In genomic region chr5:79754865-79755555, GRCh38 we compare ENCODE assay signal across 21 cellular contexts.
DNase-seq lines count a peak whose midpoint lies in the region; ATAC-seq and TF ChIP-seq lines count a peak whose summit lies in the region.
"Had no signal": no experiment of that assay in that cellular context is flagged by ENCODE, and none has a peak within 500 bp of the region (broad histone marks: within the 10 kb centered on the region; RNA-seq: fewer than 3 reads in every experiment).

No MANE protein-coding gene starts in this region.

- H3K27me3 ChIP-seq in SK-N-SH (ENCODE audit: insufficient read depth) (no peaks in the 10 kb centered on the region), adipocyte (replicated peaks; ENCODE audit: control insufficient read depth, insufficient read depth, low read length) (no peaks in the 10 kb centered on the region), liver (ENCODE audit: control insufficient read depth in 4 of 4, insufficient read depth in 4 of 4, low read length in 3 of 4) (no peaks in the 10 kb centered on the region), ascending aorta (no peaks in the 10 kb centered on the region), SJCRH30 (no peaks in the 10 kb centered on the region)
- H3K27me3 ChIP-seq: Peyer's patch had no signal

- DNase-seq in SK-N-SH (no peak), adipocyte (ENCODE audit: low read depth) (peak; percentile 5), ascending aorta (ENCODE audit: low spot score in 2 of 2) (no peak), SJCRH30 (no peak)
- DNase-seq in activated T-cell treated with anti-CD3 and anti-CD28 coated beads, Interleukin-2, amount 50 U/mL, for 4 hours, result no peak
- DNase-seq: COR-L47, DMS79, KBM-7, MM.1S, NCI-H1105, NCI-H1694 treated with DMSO at 0.1 percent for 48 hours, NCI-H510A, NCI-H82, Peyer's patch, SHP77 treated with DMSO at 0.1 percent for 48 hours had no signal

- H3K27me3 Mint-ChIP-seq in activated T-cell treated with anti-CD3 and anti-CD28 coated beads, Interleukin-2, amount 50 U/mL, for 4 hours (ENCODE audit: low read depth), result peaks cover 11% of the 10 kb centered on the region

- H3K36me3 ChIP-seq in SK-N-SH (replicated peaks in 1 of 2; ENCODE audit: control insufficient read depth in 1 of 2, insufficient read depth in 2 of 2, low read length in 1 of 2), result no peaks in the 10 kb centered on the region
- peaks cover 13% of the 10 kb centered on the region for H3K36me3 ChIP-seq in adipocyte (ENCODE audit: control insufficient read depth, insufficient read depth, low read length, severe bottlenecking)
- H3K36me3 ChIP-seq in liver (ENCODE audit: control insufficient read depth in 4 of 4, insufficient read depth in 3 of 4, low read depth in 1 of 4, low read length in 3 of 4), result no peaks in the 10 kb centered on the region
- no peaks in the 10 kb centered on the region for H3K36me3 ChIP-seq in ascending aorta
- H3K36me3 ChIP-seq in SJCRH30, result no peaks in the 10 kb centered on the region
- H3K36me3 ChIP-seq: Peyer's patch had no signal

- H2AFZ ChIP-seq in SK-N-SH (ENCODE audit: low read depth), result peak overlapping the region; percentile 26; the same call in 1 of the 2 replicates

- no peak for TF ChIP-seq EP300 in SK-N-SH (IDR thresholded peaks at IDR 0.05; ENCODE audit: borderline replicate concordance in 1 of 2, low read depth in 1 of 2, low read length in 1 of 2)

- no peak overlapping the region for H3K4me2 ChIP-seq in SK-N-SH

- H3K4me3 ChIP-seq in SK-N-SH (ENCODE audit: low read depth in 2 of 2, low read length in 1 of 2) (no peak overlapping the region), adipocyte (ENCODE audit: low read length) (no peak overlapping the region), liver (ENCODE audit: low read depth in 1 of 3, low read length in 3 of 3) (no peak overlapping the region), ascending aorta (no peak overlapping the region), SJCRH30 (no peak overlapping the region)
- H3K4me3 ChIP-seq: GM12878, Peyer's patch had no signal

- H3K4me1 ChIP-seq in SK-N-SH (ENCODE audit: control insufficient read depth in 1 of 2, insufficient read depth in 2 of 2, low read depth in 1 of 2, low read length in 1 of 2), result no peaks in the 10 kb centered on the region
- H3K4me1 ChIP-seq in adipocyte (ENCODE audit: control insufficient read depth, insufficient read depth, low read length), result peaks cover 3% of the 10 kb centered on the region
- peaks cover 11 to 57% (median 40%) of the 10 kb centered on the region in 4 donors for H3K4me1 ChIP-seq in liver (ENCODE audit: control insufficient read depth in 4 of 4, insufficient read depth in 4 of 4, low read length in 3 of 4)
- H3K4me1 ChIP-seq in ascending aorta, result no peaks in the 10 kb centered on the region
- H3K4me1 ChIP-seq in SJCRH30, result no peaks in the 10 kb centered on the region

- intact Hi-C loops in ascending aorta (cut with DNase I), result no loop called here

- TF ChIP-seq RAD21 in SK-N-SH (IDR thresholded peaks at IDR 0.05; ENCODE audit: low read length) (no peak), liver (IDR thresholded peaks at IDR 0.05) (peak; percentile 51 to 53)

- no peak overlapping the region for H3K4me3 Mint-ChIP-seq in activated T-cell treated with anti-CD3 and anti-CD28 coated beads, Interleukin-2, amount 50 U/mL, for 4 hours

- TF ChIP-seq CTCF in SK-N-SH (IDR thresholded peaks at IDR 0.05) (no peak), liver (IDR thresholded peaks at IDR 0.05; ENCODE audit: low read depth, low read length, missing input control) (no peak), ascending aorta (IDR thresholded peaks at IDR 0.05) (no peak)

- H3K4me1 Mint-ChIP-seq in activated T-cell treated with anti-CD3 and anti-CD28 coated beads, Interleukin-2, amount 50 U/mL, for 4 hours (ENCODE audit: low read depth), result peaks cover 1% of the 10 kb centered on the region

- POLR2A ChIA-PET in SK-N-SH (lab: Yijun Ruan, JAX), result no interaction called here

- no peaks in the 10 kb centered on the region for H4K20me1 ChIP-seq in SK-N-SH (ENCODE audit: insufficient read depth)

- no peaks in the 10 kb centered on the region for H3K9me2 ChIP-seq in SK-N-SH

- H3K36me3 Mint-ChIP-seq in activated T-cell treated with anti-CD3 and anti-CD28 coated beads, Interleukin-2, amount 50 U/mL, for 4 hours (ENCODE audit: insufficient read depth), result no peaks in the 10 kb centered on the region

- whole genome bisulfite sequencing in SK-N-SH (ENCODE audit: low lambda C conversion rate), result 67% methylated on average over 7 of the region's 7 CpGs
- 49% methylated on average over 7 of the region's 7 CpGs for WGBS in liver

- H3K9me3 Mint-ChIP-seq in activated T-cell treated with anti-CD3 and anti-CD28 coated beads, Interleukin-2, amount 50 U/mL, for 4 hours, result no peaks in the 10 kb centered on the region

- H3K27ac ChIP-seq in SK-N-SH (ENCODE audit: low read depth in 2 of 2, low read length in 1 of 2) (no peak overlapping the region), liver (ENCODE audit: low read depth in 1 of 2, low read length in 2 of 2) (peak overlapping the region; percentile 75 to 88), ascending aorta (no peak overlapping the region), SJCRH30 (no peak overlapping the region)
- H3K27ac ChIP-seq: C4-2B, HL-60, Peyer's patch had no signal

- no peak for ATAC-seq in SK-N-SH treated with all-trans-retinoic acid at 6 μM for 48 hours
- ATAC-seq in activated T-cell treated with anti-CD3 and anti-CD28 coated beads, Interleukin-2, amount 50 U/mL, for 4 hours, result no peak
- ATAC-seq in GM19452 (IDR thresholded peaks at IDR 0.05; ENCODE audit: unreplicated experiment), result no peak
- ATAC-seq: GM12878 had no signal

- no peaks in the 10 kb centered on the region for H3K9me3 ChIP-seq in SK-N-SH
- no peaks in the 10 kb centered on the region for H3K9me3 ChIP-seq in adipocyte (ENCODE audit: control insufficient read depth, low read length)
- H3K9me3 ChIP-seq in liver (ENCODE audit: control insufficient read depth in 4 of 4, low read length in 3 of 4), result no peaks in the 10 kb centered on the region
- no peaks in the 10 kb centered on the region for H3K9me3 ChIP-seq in ascending aorta
- peaks cover 3% of the 10 kb centered on the region; the same call in 1 of the 2 replicates for H3K9me3 ChIP-seq in SJCRH30 (replicated peaks)
- H3K9me3 ChIP-seq: Peyer's patch had no signal

- H3F3A ChIP-seq in SK-N-SH (replicated peaks; ENCODE audit: insufficient read depth), result no peaks in the 10 kb centered on the region

- H3K9ac ChIP-seq in SK-N-SH (no peak overlapping the region), adipocyte (ENCODE audit: low read length) (no peak overlapping the region), liver (ENCODE audit: low read depth in 1 of 2, low read length in 2 of 2) (no peak overlapping the region)

- H3K79me2 ChIP-seq in SK-N-SH (ENCODE audit: insufficient read depth), result no peaks in the 10 kb centered on the region

- CTCF ChIA-PET in SK-N-SH (lab: Yijun Ruan, JAX), result no interaction called here

TF ChIP-seq in SK-N-SH, 30 proteins besides CTCF, POLR2A, EP300 and RAD21 (continues in another document):
- TF ChIP-seq NFIC (IDR thresholded peaks at IDR 0.05; ENCODE audit: borderline replicate concordance) (no peak), PBX3 (IDR thresholded peaks at IDR 0.05) (no peak), FOXM1 (IDR thresholded peaks at IDR 0.05; ENCODE audit: low read depth) (no peak), TEAD4 (IDR thresholded peaks at IDR 0.05; ENCODE audit: borderline replicate concordance, insufficient read depth) (no peak)

TF ChIP-seq in SK-N-SH treated with all-trans-retinoic acid at 6 μM for 48 hours, 23 proteins besides CTCF, POLR2A, EP300 and RAD21 (continues in another document):
- TF ChIP-seq ZNF70 (CRISPR knock-in tag; IDR thresholded peaks at IDR 0.05) (no peak), CREB5 (CRISPR knock-in tag; IDR thresholded peaks at IDR 0.05; ENCODE audit: low read depth) (no peak)

TF ChIP-seq in liver, 16 proteins besides CTCF, POLR2A, EP300 and RAD21 (continues in another document):
- TF ChIP-seq REST (IDR thresholded peaks at IDR 0.05), result peak; percentile 90
- peak; percentile 99 to 100 for TF ChIP-seq HNF4A (conservative IDR thresholded peaks at IDR 0.05)
- peak; percentile 85 to 90 for TF ChIP-seq RXRA (IDR thresholded peaks at IDR 0.05)
- no peak for TF ChIP-seq TAF1 (conservative IDR thresholded peaks at IDR 0.05)
- peak in 1 of 2 donors; percentile 31 for TF ChIP-seq GABPA (IDR thresholded peaks at IDR 0.05 in 1 of 2, conservative IDR thresholded peaks at IDR 0.05 in 1 of 2)
- peak; percentile 77 for TF ChIP-seq ATF3 (IDR thresholded peaks at IDR 0.05)
- peak; percentile 51 to 67 for TF ChIP-seq EGR1 (IDR thresholded peaks at IDR 0.05; ENCODE audit: low read depth in 2 of 2)
- no peak for TF ChIP-seq NR2F2 (IDR thresholded peaks at IDR 0.05)
- peak; percentile 100 for TF ChIP-seq SP1 (IDR thresholded peaks at IDR 0.05)
- TF ChIP-seq MAX (IDR thresholded peaks at IDR 0.05), result peak; percentile 82

Comparison
In these comparisons a context has a peak if more than half of its experiments do, and no peak if none do; other contexts are left out.
1. H3K27ac ChIP-seq: peak in liver (2 of 2); none in SK-N-SH (0 of 2), ascending aorta (0 of 2) and SJCRH30 (single experiment).